Comparison of ENCODE assay signal across 23 cellular contexts in genomic region chrX:56499372-56499771, GRCh38.
"Had no signal": no experiment of that assay in that cellular context is flagged by ENCODE, and none has a peak within 500 bp of the region (broad histone marks: within the 10 kb centered on the region; RNA-seq: fewer than 3 reads in every experiment).

No MANE protein-coding gene starts in this region.

- H3K36me3 ChIP-seq: esophagus squamous epithelium, prostate gland, right lobe of liver, suprapubic skin, thyroid gland, upper lobe of left lung, uterus had no signal

- H3K4me3 ChIP-seq: dorsolateral prefrontal cortex, esophagus squamous epithelium, lung, prostate gland, right lobe of liver, suprapubic skin, thyroid gland, upper lobe of left lung, uterus had no signal

- H3K27ac ChIP-seq: dorsolateral prefrontal cortex, esophagus squamous epithelium, parathyroid adenoma, prostate gland, right lobe of liver, suprapubic skin, thyroid gland, upper lobe of left lung, uterus had no signal

- H3K27me3 ChIP-seq: esophagus squamous epithelium, right lobe of liver, suprapubic skin, thyroid gland, upper lobe of left lung, uterus had no signal

- H2AFZ ChIP-seq: parathyroid adenoma had no signal

- DNase-seq: cortex of kidney; dorsolateral prefrontal cortex; effector CD8-positive, alpha-beta T cell; esophagus squamous epithelium; foreskin fibroblast; immature natural killer cell; kidney; left colon; left ventricle myocardium superior; naive thymus-derived CD4-positive, alpha-beta T cell; nephron progenitor cell; retina; stimulated activated CD4-positive, alpha-beta T cell treated with anti-CD3 and anti-CD28 coated beads, Interleukin-4, amount 100 ng/mL, for 1 hour; stimulated activated CD8-positive, alpha-beta memory T cell treated with anti-CD3 and anti-CD28 coated beads, Interleukin-4, amount 100 ng/mL, for 48 hours; stimulated activated naive CD8-positive, alpha-beta T cell treated with anti-CD3 and anti-CD28 coated beads, Interleukin-15, Interleukin-2, amounts not matched to agents 100 U/mL and 50 U/mL, for 24 hours; upper lobe of left lung; uterus had no signal

- H3K79me2 ChIP-seq: parathyroid adenoma had no signal

- H3K9ac ChIP-seq: parathyroid adenoma had no signal

- H3K9me3 ChIP-seq: esophagus squamous epithelium, prostate gland, right lobe of liver, suprapubic skin, thyroid gland, upper lobe of left lung, uterus had no signal

- H3K4me1 ChIP-seq: parathyroid adenoma, prostate gland, right lobe of liver, suprapubic skin, upper lobe of left lung, uterus had no signal

- FAIRE-seq: kidney had no signal
